11 cellular contexts compared by ENCODE assay signal in the genomic region with DNA sequence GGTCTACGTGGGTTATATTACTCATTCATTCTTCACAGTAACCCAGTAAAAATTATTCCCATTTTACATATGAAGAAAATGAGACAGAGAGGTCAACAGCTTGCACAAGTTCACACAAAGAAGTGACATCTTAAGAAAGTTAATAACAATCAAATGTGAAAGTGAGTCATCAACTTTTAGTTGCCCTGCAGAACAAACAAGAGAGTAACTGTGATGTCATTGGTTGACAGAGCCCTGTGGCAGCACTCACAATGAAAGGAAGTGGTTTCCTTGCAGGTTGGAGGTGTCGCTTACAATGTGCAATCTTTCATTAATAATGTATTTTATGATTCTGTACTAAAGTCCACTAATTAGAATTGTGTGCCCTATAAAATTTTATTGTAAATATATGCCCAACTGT.
DNase-seq lines count a peak whose midpoint lies in the region; ATAC-seq, FAIRE-seq and TF ChIP-seq lines count a peak whose summit lies in the region.
"Had no signal": no experiment of that assay in that cellular context is flagged by ENCODE, and none has a peak within 500 bp of the region (broad histone marks: within the 10 kb centered on the region; RNA-seq: fewer than 3 reads in every experiment).

No MANE protein-coding gene starts in this region.

- no peaks in the 10 kb centered on the region; the same call in 1 of the 2 replicates for H3K9me3 ChIP-seq in Caco-2

- H3K4me3 Mint-ChIP-seq in activated CD4-positive, alpha-beta T cell treated with anti-CD3 and anti-CD28 coated beads, Interleukin-2, amount 10 ng/mL, durations not matched to agents 24 days and 14 days, result no peak overlapping the region
- H3K4me3 Mint-ChIP-seq in Caco-2 (ENCODE audit: unreplicated experiment), result no peak overlapping the region
- H3K4me3 Mint-ChIP-seq: type B pancreatic cell had no signal

- H3K4me3 ChIP-seq in Caco-2 (ENCODE audit: low read depth, low read length), result no peak overlapping the region
- H3K4me3 ChIP-seq: BLaER1 treated with 17β-estradiol and CSF1 and Interleukin-3, amounts not matched to agents 10 nM and 100 nM had no signal

- no peaks in the 10 kb centered on the region for H3K9me3 Mint-ChIP-seq in activated CD4-positive, alpha-beta T cell treated with anti-CD3 and anti-CD28 coated beads, Interleukin-2, amount 10 ng/mL, durations not matched to agents 24 days and 14 days
- no peaks in the 10 kb centered on the region for H3K9me3 Mint-ChIP-seq in Caco-2 (ENCODE audit: unreplicated experiment)

- no peaks in the 10 kb centered on the region for H3K4me1 ChIP-seq in Caco-2
- H3K4me1 ChIP-seq: BLaER1 treated with 17β-estradiol and CSF1 and Interleukin-3, amounts not matched to agents 10 nM and 100 nM had no signal

- no peaks in the 10 kb centered on the region for H3K27me3 ChIP-seq in Caco-2 (replicated peaks; ENCODE audit: control insufficient read depth, insufficient read depth, low read length)
- H3K27me3 ChIP-seq: BLaER1 treated with 17β-estradiol and CSF1 and Interleukin-3, amounts not matched to agents 10 nM and 100 nM had no signal

- CTCF ChIA-PET in Caco-2 (lab: Charles Lee), result no interaction called here

- H3K27me3 Mint-ChIP-seq in activated CD4-positive, alpha-beta T cell treated with anti-CD3 and anti-CD28 coated beads, Interleukin-2, amount 10 ng/mL, durations not matched to agents 24 days and 14 days, result no peaks in the 10 kb centered on the region
- no peaks in the 10 kb centered on the region for H3K27me3 Mint-ChIP-seq in Caco-2 (ENCODE audit: insufficient read depth, unreplicated experiment)
- H3K27me3 Mint-ChIP-seq: type B pancreatic cell had no signal

- no TSS peak for BruUV-seq in Caco-2 (replicated peaks; lab: Mats Ljungman, UMichigan)

- no peaks in the 10 kb centered on the region for H3K36me3 Mint-ChIP-seq in activated CD4-positive, alpha-beta T cell treated with anti-CD3 and anti-CD28 coated beads, Interleukin-2, amount 10 ng/mL, durations not matched to agents 24 days and 14 days (ENCODE audit: low read depth)
- H3K36me3 Mint-ChIP-seq in Caco-2 (ENCODE audit: insufficient read depth, unreplicated experiment), result no peaks in the 10 kb centered on the region
- H3K36me3 Mint-ChIP-seq: type B pancreatic cell had no signal

- POLR2A ChIA-PET in Caco-2 (lab: Charles Lee), result no interaction called here

- H3K36me3 ChIP-seq in Caco-2 (ENCODE audit: control insufficient read depth, insufficient read depth, low read length), result no peaks in the 10 kb centered on the region
- H3K36me3 ChIP-seq: BLaER1 treated with 17β-estradiol and CSF1 and Interleukin-3, amounts not matched to agents 10 nM and 100 nM had no signal

- peak; percentile 10 for DNase-seq in stimulated activated naive CD4-positive, alpha-beta T cell treated with Interleukin-2 at 50 U/mL for 16 hours (lab: John Stamatoyannopoulos, UW)
- no peak for DNase-seq in stimulated activated naive CD4-positive, alpha-beta T cell (lab: John Stamatoyannopoulos, UW)
- DNase-seq in activated CD4-positive, alpha-beta T cell treated with anti-CD3 and anti-CD28 coated beads, Interleukin-2, amount 10 ng/mL, durations not matched to agents 24 days and 14 days, result peak; percentile 67
- peak; percentile 27 for DNase-seq in urothelium cell line (ENCODE audit: low spot score)
- no peak for DNase-seq in SK-N-DZ (ENCODE audit: low spot score)
- no peak for DNase-seq in Caco-2

- peaks cover 2% of the 10 kb centered on the region for H3K4me1 Mint-ChIP-seq in activated CD4-positive, alpha-beta T cell treated with anti-CD3 and anti-CD28 coated beads, Interleukin-2, amount 10 ng/mL, durations not matched to agents 24 days and 14 days
- H3K4me1 Mint-ChIP-seq in Caco-2 (ENCODE audit: low read depth, unreplicated experiment), result no peaks in the 10 kb centered on the region

- H3K27ac Mint-ChIP-seq in activated CD4-positive, alpha-beta T cell treated with anti-CD3 and anti-CD28 coated beads, Interleukin-2, amount 10 ng/mL, durations not matched to agents 24 days and 14 days, result no peak overlapping the region
- no peak overlapping the region for H3K27ac Mint-ChIP-seq in Caco-2 (ENCODE audit: unreplicated experiment)
- H3K27ac Mint-ChIP-seq: type B pancreatic cell had no signal

- ATAC-seq in HG02973 (IDR thresholded peaks at IDR 0.05; ENCODE audit: unreplicated experiment) (peak; percentile 73), GM21381 (IDR thresholded peaks at IDR 0.05; ENCODE audit: unreplicated experiment) (no peak)

- intact Hi-C loops in activated CD4-positive, alpha-beta T cell treated with anti-CD3 and anti-CD28 coated beads, Interleukin-2, amount 10 ng/mL, durations not matched to agents 24 days and 14 days (cut with micrococcal nuclease), result no loop called here
- intact Hi-C loops in Caco-2 (cut with micrococcal nuclease; ENCODE audit: unreplicated experiment), result no loop called here

- no peak for FAIRE-seq in urothelium cell line (lab: Jason Lieb, UNC)
- FAIRE-seq: keratinocyte had no signal

- TF ChIP-seq CTCF in Caco-2 (IDR thresholded peaks at IDR 0.05; ENCODE audit: insufficient read depth in 1 of 2, low read depth in 1 of 2, low read length in 1 of 2, severe bottlenecking in 1 of 2, unreplicated experiment in 1 of 2), result no peak

Comparison
In these comparisons a context has a peak if more than half of its experiments do, and no peak if none do; other contexts are left out.
1. DNase-seq: peak in stimulated activated naive CD4-positive, alpha-beta T cell treated with Interleukin-2 at 50 U/mL for 16 hours (single experiment), activated CD4-positive, alpha-beta T cell treated with anti-CD3 and anti-CD28 coated beads, Interleukin-2, amount 10 ng/mL, durations not matched to agents 24 days and 14 days (single experiment) and urothelium cell line (single experiment); none in stimulated activated naive CD4-positive, alpha-beta T cell (0 of 6), SK-N-DZ (single experiment) and Caco-2 (0 of 2).